ENCODE assay signal across 17 cellular contexts in genomic region chr18:79590191-79591039, GRCh38.
DNase-seq lines count a peak whose midpoint lies in the region; ATAC-seq and TF ChIP-seq lines count a peak whose summit lies in the region.
"Had no signal": no experiment of that assay in that cellular context is flagged by ENCODE, and none has a peak within 500 bp of the region (broad histone marks: within the 10 kb centered on the region; RNA-seq: fewer than 3 reads in every experiment).

No MANE protein-coding gene starts in this region.

- DNase-seq in M059J (ENCODE audit: low read depth) (peak; percentile 14), cardiac fibroblast (ENCODE audit: low read depth in 2 of 2) (peak; percentile 40 to 50), left kidney (ENCODE audit: low read depth, low spot score) (peak; percentile 40), NCI-H510A treated with DMSO at 0.1 percent for 48 hours (lab: John Stamatoyannopoulos, UW) (no peak), left colon (no peak), AG08396 (ENCODE audit: low spot score) (no peak)
- no peak for DNase-seq in activated CD8-positive, alpha-beta memory T cell treated with anti-CD3 and anti-CD28 coated beads, Interleukin-2, amount 50 U/mL, for 4 hours
- DNase-seq: activated CD4-positive, alpha-beta memory T cell treated with anti-CD3 and anti-CD28 coated beads, Interleukin-2, amount 10 ng/mL, durations not matched to agents 7 days and 5 days; colonic mucosa; naive thymus-derived CD8-positive, alpha-beta T cell; NCI-H187; OCI-M1; stimulated activated CD4-positive, alpha-beta T cell treated with anti-CD3 and anti-CD28 coated beads, Interleukin-1b, Interleukin-23, amount 100 ng/mL, for 48 hours had no signal

- H3K4me3 ChIP-seq in cardiac fibroblast (replicated peaks in 1 of 2; ENCODE audit: low read depth in 2 of 2, low read length in 2 of 2) (no peak overlapping the region), skeletal muscle tissue (ENCODE audit: low read length in 3 of 3) (no peak overlapping the region)
- H3K4me3 ChIP-seq: colonic mucosa, esophagus muscularis mucosa, GM23338, left lung had no signal

- no peak for TF ChIP-seq CTCF in cardiac fibroblast (IDR thresholded peaks at IDR 0.05; ENCODE audit: low read depth, low read length)

- no peak for ATAC-seq in left colon
- ATAC-seq: naive thymus-derived CD8-positive, alpha-beta T cell had no signal

- H3K27ac ChIP-seq in skeletal muscle tissue (ENCODE audit: low read depth, low read length) = peak overlapping the region; percentile 60
- H3K27ac ChIP-seq: colonic mucosa had no signal

- H3K27me3 ChIP-seq in skeletal muscle tissue (ENCODE audit: control insufficient read depth in 3 of 3, insufficient read depth in 3 of 3, low read length in 3 of 3) = peaks cover 5 to 22% (median 13%) of the 10 kb centered on the region in 3 donors
- H3K27me3 ChIP-seq: colonic mucosa had no signal

- no peaks in the 10 kb centered on the region for H3K36me3 ChIP-seq in skeletal muscle tissue (ENCODE audit: control insufficient read depth in 3 of 3, insufficient read depth in 3 of 3, low read length in 3 of 3)
- H3K36me3 ChIP-seq: colonic mucosa, esophagus muscularis mucosa, left lung had no signal

- no peak overlapping the region for H3K9ac ChIP-seq in skeletal muscle tissue (ENCODE audit: low read depth in 1 of 3, low read length in 3 of 3)

- H3K4me1 ChIP-seq in skeletal muscle tissue (ENCODE audit: control insufficient read depth in 3 of 3, insufficient read depth in 3 of 3, low read length in 3 of 3) = peaks cover 19 to 26% (median 24%) of the 10 kb centered on the region in 3 donors
- H3K4me1 ChIP-seq: colonic mucosa, left lung had no signal

- intact Hi-C loops in left colon (cut with DNase I, micrococcal nuclease) = no loop called here

- no peaks in the 10 kb centered on the region for H3K9me3 ChIP-seq in skeletal muscle tissue (ENCODE audit: control insufficient read depth in 3 of 3, low read length in 3 of 3)
- H3K9me3 ChIP-seq: colonic mucosa, left lung had no signal

Comparison
In these comparisons a context has a peak if more than half of its experiments do, and no peak if none do; other contexts are left out.
1. DNase-seq: peak in M059J (single experiment), cardiac fibroblast (2 of 2) and left kidney (single experiment); none in activated CD8-positive, alpha-beta memory T cell treated with anti-CD3 and anti-CD28 coated beads, Interleukin-2, amount 50 U/mL, for 4 hours (single experiment), NCI-H510A treated with DMSO at 0.1 percent for 48 hours (single experiment), left colon (0 of 2) and AG08396 (single experiment).